Comparison of ENCODE assay signal across 9 cellular contexts in genomic region chr4:138555584-138555983, GRCh38.
DNase-seq lines count a peak whose midpoint lies in the region; ATAC-seq and TF ChIP-seq lines count a peak whose summit lies in the region.
"Had no signal": no experiment of that assay in that cellular context is flagged by ENCODE, and none has a peak within 500 bp of the region (broad histone marks: within the 10 kb centered on the region; RNA-seq: fewer than 3 reads in every experiment).

No MANE protein-coding gene starts in this region.

- no peak overlapping the region for H3K27ac Mint-ChIP-seq in CD14-positive monocyte
- H3K27ac Mint-ChIP-seq: stimulated activated naive B cell treated with anti-CD40 and anti-IgM and Interleukin-4, amounts not matched to agents 10 μg/mL and 1 μg/mL and 100 μg/mL, for 72 hours had no signal

- peaks cover 0 to 6% (median 4%) of the 10 kb centered on the region in 7 donors for H3K9me3 Mint-ChIP-seq in CD14-positive monocyte

- no peak overlapping the region for H3K4me2 ChIP-seq in KMS-11

- DNase-seq in CD14-positive monocyte (ENCODE audit: low spot score) (no peak), cardiac fibroblast (ENCODE audit: low read depth in 2 of 2) (peak; percentile 29 to 40), pons (ENCODE audit: low spot score) (no peak), GDM1 (lab: John Stamatoyannopoulos, UW) (no peak), ascending aorta (ENCODE audit: low spot score in 2 of 2) (no peak)
- no peak for DNase-seq in effector memory CD4-positive, alpha-beta T cell
- DNase-seq: stimulated activated naive B cell treated with anti-CD40 and anti-IgM and Interleukin-4, amounts not matched to agents 10 μg/mL and 1 μg/mL and 100 μg/mL, for 72 hours had no signal

- H3K9me3 ChIP-seq in effector memory CD4-positive, alpha-beta T cell (ENCODE audit: control insufficient read depth, low read length): no peaks in the 10 kb centered on the region
- no peaks in the 10 kb centered on the region for H3K9me3 ChIP-seq in ascending aorta

- peaks cover 0 to 4% (median 0%) of the 10 kb centered on the region in 3 donors for H3K27me3 Mint-ChIP-seq in CD14-positive monocyte (ENCODE audit: low read depth in 3 of 3)
- H3K27me3 Mint-ChIP-seq: stimulated activated naive B cell treated with anti-CD40 and anti-IgM and Interleukin-4, amounts not matched to agents 10 μg/mL and 1 μg/mL and 100 μg/mL, for 72 hours had no signal

- H3K9ac ChIP-seq in KMS-11: no peak overlapping the region

- intact Hi-C loops in CD14-positive monocyte (cut with micrococcal nuclease) (no loop called here), ascending aorta (cut with DNase I) (no loop called here)

- TF ChIP-seq CTCF in CD14-positive monocyte (IDR thresholded peaks at IDR 0.05): peak; percentile 18
- peak; percentile 45 for TF ChIP-seq CTCF in KMS-11 (conservative IDR thresholded peaks at IDR 0.05; ENCODE audit: low read depth, low read length)
- peak; percentile 32 for TF ChIP-seq CTCF in cardiac fibroblast (IDR thresholded peaks at IDR 0.05; ENCODE audit: low read depth, low read length)
- no peak for TF ChIP-seq CTCF in ascending aorta (IDR thresholded peaks at IDR 0.05)

- no peaks in the 10 kb centered on the region for H3K36me3 Mint-ChIP-seq in CD14-positive monocyte
- H3K36me3 Mint-ChIP-seq: stimulated activated naive B cell treated with anti-CD40 and anti-IgM and Interleukin-4, amounts not matched to agents 10 μg/mL and 1 μg/mL and 100 μg/mL, for 72 hours had no signal

- no peaks in the 10 kb centered on the region for H3K27me3 ChIP-seq in KMS-11 (ENCODE audit: insufficient read depth, low read depth)
- H3K27me3 ChIP-seq in effector memory CD4-positive, alpha-beta T cell (replicated peaks; ENCODE audit: control insufficient read depth, insufficient read depth, low read length, poor library complexity, severe bottlenecking): no peaks in the 10 kb centered on the region
- H3K27me3 ChIP-seq in ascending aorta: no peaks in the 10 kb centered on the region

- H3K4me3 ChIP-seq in KMS-11 (IDR thresholded peaks at IDR 0.05; ENCODE audit: insufficient read depth, low read depth, low read length) (no peak overlapping the region), cardiac fibroblast (replicated peaks in 1 of 2; ENCODE audit: low read depth in 2 of 2, low read length in 2 of 2) (no peak overlapping the region), ascending aorta (no peak overlapping the region)
- H3K4me3 ChIP-seq in effector memory CD4-positive, alpha-beta T cell (ENCODE audit: insufficient read depth, low read depth, low read length, poor library complexity, severe bottlenecking): no peak overlapping the region

- H4K20me1 ChIP-seq in KMS-11 (ENCODE audit: insufficient read depth): no peaks in the 10 kb centered on the region

- H3K4me1 Mint-ChIP-seq in CD14-positive monocyte: no peaks in the 10 kb centered on the region
- H3K4me1 Mint-ChIP-seq: stimulated activated naive B cell treated with anti-CD40 and anti-IgM and Interleukin-4, amounts not matched to agents 10 μg/mL and 1 μg/mL and 100 μg/mL, for 72 hours had no signal

- no peak overlapping the region for H3K4me3 Mint-ChIP-seq in CD14-positive monocyte
- H3K4me3 Mint-ChIP-seq: stimulated activated naive B cell treated with anti-CD40 and anti-IgM and Interleukin-4, amounts not matched to agents 10 μg/mL and 1 μg/mL and 100 μg/mL, for 72 hours had no signal

- H3K79me2 ChIP-seq in KMS-11 (ENCODE audit: insufficient read depth, low read depth): no peaks in the 10 kb centered on the region

- ATAC-seq in GM21390 (IDR thresholded peaks at IDR 0.05; ENCODE audit: unreplicated experiment): peak; percentile 77
- ATAC-seq: stimulated activated naive B cell treated with anti-CD40 and anti-IgM and Interleukin-4, amounts not matched to agents 10 μg/mL and 1 μg/mL and 100 μg/mL, for 72 hours had no signal

- H3K4me1 ChIP-seq in KMS-11 (ENCODE audit: low read depth, poor library complexity, severe bottlenecking): no peaks in the 10 kb centered on the region
- H3K4me1 ChIP-seq in effector memory CD4-positive, alpha-beta T cell (ENCODE audit: control insufficient read depth, insufficient read depth, low read length, poor library complexity, severe bottlenecking): no peaks in the 10 kb centered on the region
- H3K4me1 ChIP-seq in ascending aorta: no peaks in the 10 kb centered on the region

- no peak overlapping the region for H2AFZ ChIP-seq in KMS-11 (ENCODE audit: low read depth)

- H3K27ac ChIP-seq in KMS-11 (no peak overlapping the region), ascending aorta (no peak overlapping the region)
- no peak overlapping the region for H3K27ac ChIP-seq in effector memory CD4-positive, alpha-beta T cell (ENCODE audit: insufficient read depth, low read length, poor library complexity, severe bottlenecking)

- no peaks in the 10 kb centered on the region for H3K36me3 ChIP-seq in KMS-11 (ENCODE audit: insufficient read depth)
- no peaks in the 10 kb centered on the region for H3K36me3 ChIP-seq in effector memory CD4-positive, alpha-beta T cell (ENCODE audit: control insufficient read depth, insufficient read depth, low read length)
- H3K36me3 ChIP-seq in ascending aorta: no peaks in the 10 kb centered on the region

Comparison
In these comparisons a context has a peak if more than half of its experiments do, and no peak if none do; other contexts are left out.
1. DNase-seq: peak in cardiac fibroblast (2 of 2); none in CD14-positive monocyte (single experiment), effector memory CD4-positive, alpha-beta T cell (0 of 3), pons (single experiment), GDM1 (single experiment) and ascending aorta (0 of 2).
2. CTCF ChIP-seq: peak in CD14-positive monocyte (single experiment), KMS-11 (single experiment) and cardiac fibroblast (single experiment); none in ascending aorta (0 of 3).